In genomic region chr10:46283945-46284285, GRCh38 we compare ENCODE assay signal across 9 cellular contexts. TPM values are rescaled to one million over a fixed set of nuclear protein-coding genes. Genes with fewer than 3 reads are reported as not detected.
DNase-seq lines count a peak whose midpoint lies in the region; ATAC-seq and TF ChIP-seq lines count a peak whose summit lies in the region.
"Had no signal": no experiment of that assay in that cellular context is flagged by ENCODE, and none has a peak within 500 bp of the region (broad histone marks: within the 10 kb centered on the region; RNA-seq: fewer than 3 reads in every experiment).

No MANE protein-coding gene starts in this region.

- in situ Hi-C loops in KBM-7 (cut with MboI; ENCODE audit: low pct_unique_long_range_greater_than_20kb, low sequenced_read_pairs), result loop anchor here (5.0 to 10.0 kb wide), 2 partner anchors 177 to 1101 kb away; partner anchors contain the start of gene ZNF488

- H3K4me3 Mint-ChIP-seq in H9 (peak overlapping the region; percentile 72 to 87), activated B cell treated with CpG ODN at 0.5 μM for 24 hours (peak overlapping the region; percentile 80)

- H4K8ac ChIP-seq in H9 (replicated peaks; ENCODE audit: insufficient read length, low read depth, low read length), result no peak overlapping the region

- TF ChIP-seq CTCF in H9 (conservative IDR thresholded peaks at IDR 0.05) (no peak), activated B cell treated with CpG ODN at 0.5 μM for 24 hours (IDR thresholded peaks at IDR 0.05) (no peak), heart left ventricle (IDR thresholded peaks at IDR 0.05) (no peak), smooth muscle cell (IDR thresholded peaks at IDR 0.05; ENCODE audit: borderline replicate concordance, insufficient read depth, poor library complexity, severe bottlenecking) (no peak)

- peak overlapping the region; percentile 7 for H3K9ac ChIP-seq in H9 (ENCODE audit: extremely low read depth, insufficient read length, low read length)
- H3K9ac ChIP-seq in smooth muscle cell (ENCODE audit: low read depth), result no peak overlapping the region

- H2AK5ac ChIP-seq in H9 (ENCODE audit: insufficient read length, low read length), result no peak overlapping the region

- H3K23ac ChIP-seq in H9 (ENCODE audit: insufficient read length, low read depth, low read length), result no peak overlapping the region

- no peaks in the 10 kb centered on the region for H3K9me3 Mint-ChIP-seq in H9
- H3K9me3 Mint-ChIP-seq in activated B cell treated with CpG ODN at 0.5 μM for 24 hours, result no peaks in the 10 kb centered on the region

- H2BK12ac ChIP-seq in H9 (ENCODE audit: insufficient read length, low read depth, low read length), result no peak overlapping the region

- TF ChIP-seq POLR2A in heart left ventricle (IDR thresholded peaks at IDR 0.05), result no peak

- intact Hi-C loops in activated B cell treated with CpG ODN at 0.5 μM for 24 hours (cut with micrococcal nuclease), result loop anchor here (10.0 kb wide), 1 partner anchor 249 kb away; the partner anchor contains the start of gene NCOA4
- intact Hi-C loops in heart left ventricle (cut with DNase I), result loop anchor here in 3 of 10 donors (5.0 to 10.0 kb wide), 3 partner anchors 177 to 1098 kb away; partner anchors contain the start of gene ZNF488 (in 1 of the 3)

- no peaks in the 10 kb centered on the region for H3K79me2 ChIP-seq in H9 (ENCODE audit: insufficient read depth, low read length)
- no peaks in the 10 kb centered on the region for H3K79me2 ChIP-seq in smooth muscle cell (ENCODE audit: low read depth)

- H3K27me3 ChIP-seq in H9 (ENCODE audit: insufficient read depth, low read length) (peaks cover 11% of the 10 kb centered on the region; the same call in 1 of the 2 replicates), heart left ventricle (peaks cover 0 to 2% (median 0%) of the 10 kb centered on the region in 9 donors), smooth muscle cell (ENCODE audit: low read depth) (no peaks in the 10 kb centered on the region)

- no peaks in the 10 kb centered on the region for H4K20me1 ChIP-seq in H9 (ENCODE audit: control insufficient read depth, insufficient read depth, insufficient read length)
- no peaks in the 10 kb centered on the region for H4K20me1 ChIP-seq in smooth muscle cell (ENCODE audit: low read depth)

- H3K27ac Mint-ChIP-seq in H9, result no peak overlapping the region
- no peak overlapping the region for H3K27ac Mint-ChIP-seq in activated B cell treated with CpG ODN at 0.5 μM for 24 hours

- H2BK5ac ChIP-seq in H9 (ENCODE audit: insufficient read length, low read length), result no peak overlapping the region

- CTCF ChIA-PET in activated B cell treated with CpG ODN at 0.5 μM for 24 hours (lab: Charles Lee), result no interaction called here

- H3K9me3 ChIP-seq in H9 (ENCODE audit: control insufficient read depth, low read depth, low read length), result no peaks in the 10 kb centered on the region
- no peaks in the 10 kb centered on the region for H3K9me3 ChIP-seq in heart left ventricle
- no peaks in the 10 kb centered on the region for H3K9me3 ChIP-seq in smooth muscle cell (replicated peaks; ENCODE audit: low read depth)

- H3K4me2 ChIP-seq in H9 (ENCODE audit: insufficient read depth, insufficient read length, low read length) (peak overlapping the region; percentile 75), smooth muscle cell (peak overlapping the region; percentile 90)

- H3K36me3 ChIP-seq in heart left ventricle (no peaks in the 10 kb centered on the region), smooth muscle cell (ENCODE audit: low read depth) (no peaks in the 10 kb centered on the region)

- H3K4me3 ChIP-seq in heart left ventricle (peak overlapping the region in 10 of 12 donors; percentile 65 to 89 (median 74)), smooth muscle cell (peak overlapping the region; percentile 69)

- H2AFZ ChIP-seq in H9 (ENCODE audit: low read length) (no peak overlapping the region), smooth muscle cell (ENCODE audit: low read depth) (peak overlapping the region; percentile 90)

- DNase-seq in H9 (no peak), activated B cell treated with CpG ODN at 0.5 μM for 24 hours (no peak), heart left ventricle (peak in 1 of 5 donors; percentile 7), smooth muscle cell (lab: John Stamatoyannopoulos, UW; ENCODE audit: unreplicated experiment) (no peak), midbrain (lab: John Stamatoyannopoulos, UW) (no peak), NCI-H1105 treated with DMSO at 0.1 percent for 48 hours (lab: John Stamatoyannopoulos, UW) (no peak), KBM-7 (no peak)

- peaks cover 2% of the 10 kb centered on the region for H3F3A ChIP-seq in smooth muscle cell (ENCODE audit: low read depth)

- H3K4me1 ChIP-seq in H9 (ENCODE audit: insufficient read depth, low read length), result no peaks in the 10 kb centered on the region
- peaks cover 0 to 30% (median 15%) of the 10 kb centered on the region in 12 donors for H3K4me1 ChIP-seq in heart left ventricle
- no peaks in the 10 kb centered on the region for H3K4me1 ChIP-seq in smooth muscle cell (ENCODE audit: low read depth)

- H3K56ac ChIP-seq in H9 (ENCODE audit: insufficient read length, low read depth, low read length), result no peak overlapping the region

- H3K36me3 Mint-ChIP-seq in H9 (ENCODE audit: insufficient read depth in 1 of 3, low read depth in 3 of 3) (no peaks in the 10 kb centered on the region), activated B cell treated with CpG ODN at 0.5 μM for 24 hours (ENCODE audit: low read depth) (no peaks in the 10 kb centered on the region)

- H3K27me3 Mint-ChIP-seq in H9 (ENCODE audit: low read depth), result peaks cover 63% of the 10 kb centered on the region
- H3K27me3 Mint-ChIP-seq in activated B cell treated with CpG ODN at 0.5 μM for 24 hours, result peaks cover 36% of the 10 kb centered on the region

- H3K4ac ChIP-seq in H9 (ENCODE audit: low read depth, low read length), result no peak overlapping the region

- no peaks in the 10 kb centered on the region for H3K79me1 ChIP-seq in H9 (ENCODE audit: insufficient read depth, low read depth, low read length, poor library complexity, severe bottlenecking)

- H3K4me1 Mint-ChIP-seq in H9, result peaks cover 25 to 29% of the 10 kb centered on the region in 2 experiments
- peaks cover 16% of the 10 kb centered on the region for H3K4me1 Mint-ChIP-seq in activated B cell treated with CpG ODN at 0.5 μM for 24 hours

- H2BK15ac ChIP-seq in H9 (ENCODE audit: low read depth, low read length), result no peak overlapping the region

- no CpG with 5 or more reads among the region's 5 CpGs for WGBS in H9 (ENCODE audit: extremely low coverage, insufficient read length, low lambda C conversion rate)
- 16 to 63% (median 53%) methylated on average over 5 of the region's 5 CpGs for WGBS in heart left ventricle, 4 donors
- WGBS in smooth muscle cell (ENCODE audit: low lambda C conversion rate), result 24% methylated on average over 5 of the region's 5 CpGs

- H3T11ph ChIP-seq in H9 (ENCODE audit: low read length), result no peak overlapping the region

- H2BK120ac ChIP-seq in H9 (ENCODE audit: low read depth, low read length, poor library complexity, severe bottlenecking), result no peak overlapping the region

- no peak overlapping the region for H3K18ac ChIP-seq in H9 (ENCODE audit: insufficient read length, low read depth, low read length)

- H3K27ac ChIP-seq in H9 (ENCODE audit: insufficient read length, low read depth, low read length), result no peak overlapping the region
- H3K27ac ChIP-seq in heart left ventricle, result peak overlapping the region in 5 of 12 donors; percentile 38 to 83 (median 81)
- no peak overlapping the region for H3K27ac ChIP-seq in smooth muscle cell (ENCODE audit: low read depth)

- no peak overlapping the region for H4K91ac ChIP-seq in H9 (ENCODE audit: insufficient read length, low read depth, low read length)

- H3K23me2 ChIP-seq in H9 (ENCODE audit: insufficient read length, low read depth, low read length, poor library complexity, severe bottlenecking), result peaks cover 2% of the 10 kb centered on the region

- H3K14ac ChIP-seq in H9 (ENCODE audit: insufficient read depth, low read length), result no peak overlapping the region

- POLR2A ChIA-PET in activated B cell treated with CpG ODN at 0.5 μM for 24 hours (lab: Charles Lee), result no interaction called here

- ATAC-seq in activated B cell treated with CpG ODN at 0.5 μM for 24 hours (ENCODE audit: low read depth), result no peak
- ATAC-seq in heart left ventricle, result no peak
- ATAC-seq in GM21717 (IDR thresholded peaks at IDR 0.05; ENCODE audit: unreplicated experiment), result no peak

- H4K5ac ChIP-seq in H9 (ENCODE audit: insufficient read length, low read depth, low read length), result no peak overlapping the region

- no peak overlapping the region for H2BK20ac ChIP-seq in H9 (ENCODE audit: low read depth, low read length, poor library complexity, severe bottlenecking)

RNA-seq across cellular contexts. Expression of gene ANTXRL, which starts 2.9 kb away (rescaled TPM):
- total RNA-seq in H9 (2021) (not detected in 2 replicates), activated B cell treated with CpG ODN at 0.5 μM for 24 hours (not detected in 2 replicates), heart left ventricle (under 1 TPM in 2 of 9 donors, not detected in 7; 0.42 to 0.90 TPM), smooth muscle cell (not detected in 2 replicates)
- polyA plus RNA-seq in heart left ventricle (under 1 TPM in 1 of 2 donors, not detected in 1; 0.99 TPM), smooth muscle cell (not detected in 2 replicates)
- total RNA-seq: lower leg skin had no signal
